In genomic region chr20:57351042-57351783, GRCh38 we compare ENCODE assay signal across 1 cellular context.
TF ChIP-seq lines count a peak whose summit lies in the region.

A gene with protein sequence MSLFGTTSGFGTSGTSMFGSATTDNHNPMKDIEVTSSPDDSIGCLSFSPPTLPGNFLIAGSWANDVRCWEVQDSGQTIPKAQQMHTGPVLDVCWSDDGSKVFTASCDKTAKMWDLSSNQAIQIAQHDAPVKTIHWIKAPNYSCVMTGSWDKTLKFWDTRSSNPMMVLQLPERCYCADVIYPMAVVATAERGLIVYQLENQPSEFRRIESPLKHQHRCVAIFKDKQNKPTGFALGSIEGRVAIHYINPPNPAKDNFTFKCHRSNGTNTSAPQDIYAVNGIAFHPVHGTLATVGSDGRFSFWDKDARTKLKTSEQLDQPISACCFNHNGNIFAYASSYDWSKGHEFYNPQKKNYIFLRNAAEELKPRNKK (plus strand): TSS chr20:57351255. CDS start chr20:57354039, 2,784 bp downstream.

TF ChIP-seq in H1, 55 proteins besides CTCF, POLR2A, EP300 and RAD21:
- TF ChIP-seq RNF2 (IDR thresholded peaks at IDR 0.05; ENCODE audit: borderline replicate concordance, low read depth, low read length, missing control alignments, poor library complexity, severe bottlenecking) (no peak), MAX (IDR thresholded peaks at IDR 0.05) (peak; percentile 91), SIN3A (conservative IDR thresholded peaks at IDR 0.05 in 1 of 2, IDR thresholded peaks at IDR 0.05 in 1 of 2; ENCODE audit: low read depth in 1 of 2, low read length in 2 of 2) (no peak), TBP (IDR thresholded peaks at IDR 0.05; ENCODE audit: low read depth, low read length) (peak; percentile 51; the same call in 1 of the 2 replicates), SIRT6 (IDR thresholded peaks at IDR 0.05; ENCODE audit: low read length) (no peak), SAP30 (IDR thresholded peaks at IDR 0.05; ENCODE audit: insufficient read depth, insufficient replicate concordance, low read length) (no peak), MAFK (IDR thresholded peaks at IDR 0.05; ENCODE audit: low read depth, low read length) (no peak), POLR2AphosphoS5 (IDR thresholded peaks at IDR 0.05; ENCODE audit: low read depth, low read length) (peak; percentile 79), JUND (IDR thresholded peaks at IDR 0.05; ENCODE audit: low read length) (no peak), SP4 (IDR thresholded peaks at IDR 0.05; ENCODE audit: low read length) (no peak), SP1 (IDR thresholded peaks at IDR 0.05; ENCODE audit: low read depth, low read length) (no peak), KDM1A (IDR thresholded peaks at IDR 0.05; ENCODE audit: borderline replicate concordance, low read length) (no peak), BRCA1 (IDR thresholded peaks at IDR 0.05; ENCODE audit: low read depth, low read length) (no peak), PHF8 (conservative IDR thresholded peaks at IDR 0.05; ENCODE audit: low read depth, low read length) (peak; percentile 94), BCL11A (IDR thresholded peaks at IDR 0.05; ENCODE audit: low read depth in 2 of 2, low read length in 2 of 2) (no peak), CHD1 (IDR thresholded peaks at IDR 0.05; ENCODE audit: low read depth, low read length) (no peak), TCF12 (IDR thresholded peaks at IDR 0.05; ENCODE audit: low read depth, low read length) (no peak), HDAC6 (IDR thresholded peaks at IDR 0.05; ENCODE audit: low read depth, low read length) (no peak), FOSL1 (IDR thresholded peaks at IDR 0.05; ENCODE audit: insufficient read depth, low read depth, low read length) (no peak), TEAD4 (IDR thresholded peaks at IDR 0.05; ENCODE audit: low read depth, low read length) (no peak), NANOG (IDR thresholded peaks at IDR 0.05; ENCODE audit: insufficient read depth, low read depth, low read length, poor library complexity, severe bottlenecking) (no peak), SIX5 (IDR thresholded peaks at IDR 0.05; ENCODE audit: low read depth, low read length) (no peak), CTBP2 (IDR thresholded peaks at IDR 0.05; ENCODE audit: borderline replicate concordance, insufficient read depth, insufficient read length, low read length) (no peak), KDM5A (IDR thresholded peaks at IDR 0.05; ENCODE audit: low read length) (peak; percentile 49; the same call in 1 of the 2 replicates), GABPA (IDR thresholded peaks at IDR 0.05; ENCODE audit: borderline replicate concordance, insufficient read depth, low read length) (peak; percentile 68; the same call in 1 of the 2 replicates), USF2 (IDR thresholded peaks at IDR 0.05; ENCODE audit: low read length) (no peak), TAF1 (IDR thresholded peaks at IDR 0.05; ENCODE audit: low read depth, low read length) (peak; percentile 68), BACH1 (IDR thresholded peaks at IDR 0.05; ENCODE audit: low read length) (no peak), SUZ12 (IDR thresholded peaks at IDR 0.05; ENCODE audit: low read length) (no peak), NRF1 (IDR thresholded peaks at IDR 0.05; ENCODE audit: low read depth, low read length) (peak; percentile 38; the same call in 1 of the 2 replicates), CHD2 (IDR thresholded peaks at IDR 0.05; ENCODE audit: low read length) (no peak), SRF (IDR thresholded peaks at IDR 0.05; ENCODE audit: low read depth, low read length) (no peak), RBBP5 (IDR thresholded peaks at IDR 0.05; ENCODE audit: borderline replicate concordance, low read depth, low read length) (peak; percentile 86; the same call in 1 of the 2 replicates), ATF3 (IDR thresholded peaks at IDR 0.05; ENCODE audit: insufficient read depth, low read depth, low read length) (no peak), CBX5 (IDR thresholded peaks at IDR 0.05; ENCODE audit: low read depth, low read length) (no peak), CREB1 (IDR thresholded peaks at IDR 0.05) (peak; percentile 67), JUN (IDR thresholded peaks at IDR 0.05; ENCODE audit: low read depth, low read length) (no peak), GTF2F1 (IDR thresholded peaks at IDR 0.05; ENCODE audit: borderline replicate concordance, low read depth, low read length) (peak; percentile 24; the same call in 1 of the 2 replicates), ASH2L (IDR thresholded peaks at IDR 0.05; ENCODE audit: low read length) (peak; percentile 93), YY1 (IDR thresholded peaks at IDR 0.05; ENCODE audit: low read depth, low read length) (peak; percentile 86), CBX8 (IDR thresholded peaks at IDR 0.05; ENCODE audit: borderline replicate concordance, low read depth, low read length) (no peak), POU5F1 (IDR thresholded peaks at IDR 0.05; ENCODE audit: low read depth, low read length) (no peak), KDM4A (IDR thresholded peaks at IDR 0.05; ENCODE audit: low read depth, low read length, severe bottlenecking) (peak; percentile 83), CEBPB (IDR thresholded peaks at IDR 0.05; ENCODE audit: low read depth, low read length) (no peak), TAF7 (optimal IDR thresholded peaks at IDR 0.05; ENCODE audit: borderline replicate concordance, low read depth, low read length) (no peak)
- TF ChIP-seq, protein P1, sequence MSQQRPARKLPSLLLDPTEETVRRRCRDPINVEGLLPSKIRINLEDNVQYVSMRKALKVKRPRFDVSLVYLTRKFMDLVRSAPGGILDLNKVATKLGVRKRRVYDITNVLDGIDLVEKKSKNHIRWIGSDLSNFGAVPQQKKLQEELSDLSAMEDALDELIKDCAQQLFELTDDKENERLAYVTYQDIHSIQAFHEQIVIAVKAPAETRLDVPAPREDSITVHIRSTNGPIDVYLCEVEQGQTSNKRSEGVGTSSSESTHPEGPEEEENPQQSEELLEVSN (IDR thresholded peaks at IDR 0.05): peak; percentile 95
- TF ChIP-seq, protein P2, sequence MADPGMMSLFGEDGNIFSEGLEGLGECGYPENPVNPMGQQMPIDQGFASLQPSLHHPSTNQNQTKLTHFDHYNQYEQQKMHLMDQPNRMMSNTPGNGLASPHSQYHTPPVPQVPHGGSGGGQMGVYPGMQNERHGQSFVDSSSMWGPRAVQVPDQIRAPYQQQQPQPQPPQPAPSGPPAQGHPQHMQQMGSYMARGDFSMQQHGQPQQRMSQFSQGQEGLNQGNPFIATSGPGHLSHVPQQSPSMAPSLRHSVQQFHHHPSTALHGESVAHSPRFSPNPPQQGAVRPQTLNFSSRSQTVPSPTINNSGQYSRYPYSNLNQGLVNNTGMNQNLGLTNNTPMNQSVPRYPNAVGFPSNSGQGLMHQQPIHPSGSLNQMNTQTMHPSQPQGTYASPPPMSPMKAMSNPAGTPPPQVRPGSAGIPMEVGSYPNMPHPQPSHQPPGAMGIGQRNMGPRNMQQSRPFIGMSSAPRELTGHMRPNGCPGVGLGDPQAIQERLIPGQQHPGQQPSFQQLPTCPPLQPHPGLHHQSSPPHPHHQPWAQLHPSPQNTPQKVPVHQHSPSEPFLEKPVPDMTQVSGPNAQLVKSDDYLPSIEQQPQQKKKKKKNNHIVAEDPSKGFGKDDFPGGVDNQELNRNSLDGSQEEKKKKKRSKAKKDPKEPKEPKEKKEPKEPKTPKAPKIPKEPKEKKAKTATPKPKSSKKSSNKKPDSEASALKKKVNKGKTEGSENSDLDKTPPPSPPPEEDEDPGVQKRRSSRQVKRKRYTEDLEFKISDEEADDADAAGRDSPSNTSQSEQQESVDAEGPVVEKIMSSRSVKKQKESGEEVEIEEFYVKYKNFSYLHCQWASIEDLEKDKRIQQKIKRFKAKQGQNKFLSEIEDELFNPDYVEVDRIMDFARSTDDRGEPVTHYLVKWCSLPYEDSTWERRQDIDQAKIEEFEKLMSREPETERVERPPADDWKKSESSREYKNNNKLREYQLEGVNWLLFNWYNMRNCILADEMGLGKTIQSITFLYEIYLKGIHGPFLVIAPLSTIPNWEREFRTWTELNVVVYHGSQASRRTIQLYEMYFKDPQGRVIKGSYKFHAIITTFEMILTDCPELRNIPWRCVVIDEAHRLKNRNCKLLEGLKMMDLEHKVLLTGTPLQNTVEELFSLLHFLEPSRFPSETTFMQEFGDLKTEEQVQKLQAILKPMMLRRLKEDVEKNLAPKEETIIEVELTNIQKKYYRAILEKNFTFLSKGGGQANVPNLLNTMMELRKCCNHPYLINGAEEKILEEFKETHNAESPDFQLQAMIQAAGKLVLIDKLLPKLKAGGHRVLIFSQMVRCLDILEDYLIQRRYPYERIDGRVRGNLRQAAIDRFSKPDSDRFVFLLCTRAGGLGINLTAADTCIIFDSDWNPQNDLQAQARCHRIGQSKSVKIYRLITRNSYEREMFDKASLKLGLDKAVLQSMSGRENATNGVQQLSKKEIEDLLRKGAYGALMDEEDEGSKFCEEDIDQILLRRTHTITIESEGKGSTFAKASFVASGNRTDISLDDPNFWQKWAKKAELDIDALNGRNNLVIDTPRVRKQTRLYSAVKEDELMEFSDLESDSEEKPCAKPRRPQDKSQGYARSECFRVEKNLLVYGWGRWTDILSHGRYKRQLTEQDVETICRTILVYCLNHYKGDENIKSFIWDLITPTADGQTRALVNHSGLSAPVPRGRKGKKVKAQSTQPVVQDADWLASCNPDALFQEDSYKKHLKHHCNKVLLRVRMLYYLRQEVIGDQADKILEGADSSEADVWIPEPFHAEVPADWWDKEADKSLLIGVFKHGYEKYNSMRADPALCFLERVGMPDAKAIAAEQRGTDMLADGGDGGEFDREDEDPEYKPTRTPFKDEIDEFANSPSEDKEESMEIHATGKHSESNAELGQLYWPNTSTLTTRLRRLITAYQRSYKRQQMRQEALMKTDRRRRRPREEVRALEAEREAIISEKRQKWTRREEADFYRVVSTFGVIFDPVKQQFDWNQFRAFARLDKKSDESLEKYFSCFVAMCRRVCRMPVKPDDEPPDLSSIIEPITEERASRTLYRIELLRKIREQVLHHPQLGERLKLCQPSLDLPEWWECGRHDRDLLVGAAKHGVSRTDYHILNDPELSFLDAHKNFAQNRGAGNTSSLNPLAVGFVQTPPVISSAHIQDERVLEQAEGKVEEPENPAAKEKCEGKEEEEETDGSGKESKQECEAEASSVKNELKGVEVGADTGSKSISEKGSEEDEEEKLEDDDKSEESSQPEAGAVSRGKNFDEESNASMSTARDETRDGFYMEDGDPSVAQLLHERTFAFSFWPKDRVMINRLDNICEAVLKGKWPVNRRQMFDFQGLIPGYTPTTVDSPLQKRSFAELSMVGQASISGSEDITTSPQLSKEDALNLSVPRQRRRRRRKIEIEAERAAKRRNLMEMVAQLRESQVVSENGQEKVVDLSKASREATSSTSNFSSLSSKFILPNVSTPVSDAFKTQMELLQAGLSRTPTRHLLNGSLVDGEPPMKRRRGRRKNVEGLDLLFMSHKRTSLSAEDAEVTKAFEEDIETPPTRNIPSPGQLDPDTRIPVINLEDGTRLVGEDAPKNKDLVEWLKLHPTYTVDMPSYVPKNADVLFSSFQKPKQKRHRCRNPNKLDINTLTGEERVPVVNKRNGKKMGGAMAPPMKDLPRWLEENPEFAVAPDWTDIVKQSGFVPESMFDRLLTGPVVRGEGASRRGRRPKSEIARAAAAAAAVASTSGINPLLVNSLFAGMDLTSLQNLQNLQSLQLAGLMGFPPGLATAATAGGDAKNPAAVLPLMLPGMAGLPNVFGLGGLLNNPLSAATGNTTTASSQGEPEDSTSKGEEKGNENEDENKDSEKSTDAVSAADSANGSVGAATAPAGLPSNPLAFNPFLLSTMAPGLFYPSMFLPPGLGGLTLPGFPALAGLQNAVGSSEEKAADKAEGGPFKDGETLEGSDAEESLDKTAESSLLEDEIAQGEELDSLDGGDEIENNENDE (IDR thresholded peaks at IDR 0.05; ENCODE audit: insufficient replicate concordance, low read length): no peak
- TF ChIP-seq, protein P3, sequence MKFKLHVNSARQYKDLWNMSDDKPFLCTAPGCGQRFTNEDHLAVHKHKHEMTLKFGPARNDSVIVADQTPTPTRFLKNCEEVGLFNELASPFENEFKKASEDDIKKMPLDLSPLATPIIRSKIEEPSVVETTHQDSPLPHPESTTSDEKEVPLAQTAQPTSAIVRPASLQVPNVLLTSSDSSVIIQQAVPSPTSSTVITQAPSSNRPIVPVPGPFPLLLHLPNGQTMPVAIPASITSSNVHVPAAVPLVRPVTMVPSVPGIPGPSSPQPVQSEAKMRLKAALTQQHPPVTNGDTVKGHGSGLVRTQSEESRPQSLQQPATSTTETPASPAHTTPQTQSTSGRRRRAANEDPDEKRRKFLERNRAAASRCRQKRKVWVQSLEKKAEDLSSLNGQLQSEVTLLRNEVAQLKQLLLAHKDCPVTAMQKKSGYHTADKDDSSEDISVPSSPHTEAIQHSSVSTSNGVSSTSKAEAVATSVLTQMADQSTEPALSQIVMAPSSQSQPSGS (IDR thresholded peaks at IDR 0.05; ENCODE audit: low read length): no peak
